ENCODE assay signal across 8 cellular contexts in the genomic region with DNA sequence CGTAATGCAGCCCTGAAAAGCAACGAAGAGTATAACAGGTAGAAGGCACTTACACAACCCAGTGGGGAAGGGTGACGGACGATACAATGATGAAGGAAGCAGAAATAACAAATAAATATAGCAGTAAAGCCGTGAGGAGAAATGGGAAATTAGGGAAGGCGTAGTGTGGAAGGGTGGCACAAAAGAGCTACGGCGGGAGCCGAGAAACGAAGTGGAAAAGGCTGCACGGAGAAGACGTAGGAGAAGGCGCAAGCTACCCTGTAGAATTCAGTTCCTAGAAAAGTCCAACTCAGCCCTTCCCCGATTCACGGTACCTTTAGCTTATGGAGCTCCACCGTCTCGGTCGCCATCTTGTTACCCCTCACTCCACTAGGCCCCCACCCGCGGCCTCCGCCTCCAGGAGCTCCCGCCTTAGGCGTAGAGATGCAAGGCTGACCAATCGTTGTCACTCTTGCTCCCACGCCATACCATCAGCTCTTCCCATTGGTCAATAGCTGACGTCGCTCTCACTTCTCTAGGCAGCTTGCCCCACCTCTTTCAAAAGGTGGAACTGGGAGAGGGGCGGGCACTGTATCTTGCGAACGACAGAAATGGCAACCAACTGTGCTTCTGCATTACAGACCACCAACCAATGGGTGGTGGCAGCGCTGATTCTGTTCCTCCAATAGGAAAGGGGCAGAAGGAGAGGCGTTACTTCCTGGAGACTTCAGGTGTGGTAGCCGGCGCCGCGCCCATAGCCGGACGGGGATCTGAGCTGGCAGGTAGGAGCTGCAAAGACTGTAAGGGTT. TPM values are rescaled to one million over a fixed set of nuclear protein-coding genes. Genes with fewer than 3 reads are reported as not detected.
A peak's percentile ranks its signal among the peaks of the same experiment; 100 is the strongest.
DNase-seq lines count a peak whose midpoint lies in the region; ATAC-seq and TF ChIP-seq lines count a peak whose summit lies in the region.

A gene with protein sequence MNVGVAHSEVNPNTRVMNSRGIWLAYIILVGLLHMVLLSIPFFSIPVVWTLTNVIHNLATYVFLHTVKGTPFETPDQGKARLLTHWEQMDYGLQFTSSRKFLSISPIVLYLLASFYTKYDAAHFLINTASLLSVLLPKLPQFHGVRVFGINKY (plus strand): TSS at position 690 of the 788 bp plus-strand sequence. CDS start 959 bp downstream, outside the sequence.
A gene with protein sequence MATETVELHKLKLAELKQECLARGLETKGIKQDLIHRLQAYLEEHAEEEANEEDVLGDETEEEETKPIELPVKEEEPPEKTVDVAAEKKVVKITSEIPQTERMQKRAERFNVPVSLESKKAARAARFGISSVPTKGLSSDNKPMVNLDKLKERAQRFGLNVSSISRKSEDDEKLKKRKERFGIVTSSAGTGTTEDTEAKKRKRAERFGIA (minus strand): TSS at position 373 of the 788 bp plus-strand sequence. CDS start 23 bp downstream, at position 350.

- H3K79me2 ChIP-seq in fibroblast of lung (ENCODE audit: control insufficient read depth, insufficient read depth, low read length) = peaks cover 64% of the 10 kb centered on the region

- no peaks in the 10 kb centered on the region for H3K9me3 Mint-ChIP-seq in naive B cell
- H3K9me3 Mint-ChIP-seq in stimulated activated memory B cell treated with anti-CD40 and anti-IgM and Interleukin-4, amounts not matched to agents 10 μg/mL and 1 μg/mL and 100 μg/mL, for 72 hours = no peaks in the 10 kb centered on the region

- peak; percentile 100 for DNase-seq in EL
- peak; percentile 100 for DNase-seq in H4 (ENCODE audit: low spot score)
- peak; percentile 100 for DNase-seq in LNCaP clone FGC (ENCODE audit: low read depth)
- DNase-seq in RPMI8226 = peak; percentile 99
- peak; percentile 84 to 91 for DNase-seq in activated T-helper 1 cell treated with anti-CD3 and anti-CD28 coated beads, Interleukin-2, amount 50 U/mL, for 16 hours (ENCODE audit: low read depth in 1 of 2, low spot score in 1 of 2)
- DNase-seq in fibroblast of lung (ENCODE audit: low read depth in 2 of 2) = peak; percentile 100
- peak; percentile 97 for DNase-seq in naive B cell

- peak; percentile 90 to 91 for ATAC-seq in naive B cell (ENCODE audit: low read depth in 2 of 2)
- peak; percentile 99 for ATAC-seq in stimulated activated memory B cell treated with anti-CD40 and anti-IgM and Interleukin-4, amounts not matched to agents 10 μg/mL and 1 μg/mL and 100 μg/mL, for 72 hours

- H3K36me3 Mint-ChIP-seq in naive B cell = peaks cover 6 to 16% of the 10 kb centered on the region in 2 donors
- H3K36me3 Mint-ChIP-seq in stimulated activated memory B cell treated with anti-CD40 and anti-IgM and Interleukin-4, amounts not matched to agents 10 μg/mL and 1 μg/mL and 100 μg/mL, for 72 hours = peaks cover 29% of the 10 kb centered on the region

- peak within 1 kb of the TSS; percentile 87 for H2AFZ ChIP-seq in fibroblast of lung (ENCODE audit: low read length)

- H3K27me3 ChIP-seq in fibroblast of lung (ENCODE audit: control insufficient read depth, insufficient read depth, low read length) = no peaks in the 10 kb centered on the region

- no peaks in the 10 kb centered on the region for H3K27me3 Mint-ChIP-seq in naive B cell
- no peaks in the 10 kb centered on the region for H3K27me3 Mint-ChIP-seq in stimulated activated memory B cell treated with anti-CD40 and anti-IgM and Interleukin-4, amounts not matched to agents 10 μg/mL and 1 μg/mL and 100 μg/mL, for 72 hours

- peaks cover 16 to 35% (median 29%) of the 10 kb centered on the region in 3 donors for H3K4me1 Mint-ChIP-seq in naive B cell
- H3K4me1 Mint-ChIP-seq in stimulated activated memory B cell treated with anti-CD40 and anti-IgM and Interleukin-4, amounts not matched to agents 10 μg/mL and 1 μg/mL and 100 μg/mL, for 72 hours = peaks cover 31% of the 10 kb centered on the region

- H3K36me3 ChIP-seq in fibroblast of lung (ENCODE audit: control insufficient read depth, insufficient read depth, low read length) = peaks cover 14% of the 10 kb centered on the region

- H3K9ac ChIP-seq in fibroblast of lung (ENCODE audit: insufficient read depth, low read length) = peak within 1 kb of the TSS; percentile 80

- H3K4me3 Mint-ChIP-seq in naive B cell = no peak within 1 kb of the TSS
- no peak within 1 kb of the TSS for H3K4me3 Mint-ChIP-seq in stimulated activated memory B cell treated with anti-CD40 and anti-IgM and Interleukin-4, amounts not matched to agents 10 μg/mL and 1 μg/mL and 100 μg/mL, for 72 hours

- TF ChIP-seq CTCF in LNCaP clone FGC (IDR thresholded peaks at IDR 0.05; ENCODE audit: control insufficient read depth, extremely low read depth, insufficient read depth) (no peak), fibroblast of lung (conservative IDR thresholded peaks at IDR 0.05 in 1 of 2, IDR thresholded peaks at IDR 0.05 in 1 of 2; ENCODE audit: low read depth in 1 of 2, low read length in 2 of 2) (no peak)

- H3K4me3 ChIP-seq in LNCaP clone FGC (ENCODE audit: low read depth, low read length) (peak within 1 kb of the TSS; percentile 83), fibroblast of lung (replicated peaks in 1 of 4; ENCODE audit: control extremely low read depth in 1 of 4, insufficient read depth in 1 of 4, low read depth in 3 of 4, low read length in 4 of 4) (peak within 1 kb of the TSS; percentile 85 to 100 (median 96))

- H3K4me2 ChIP-seq in fibroblast of lung (ENCODE audit: extremely low read depth, insufficient read depth, low read length) = peak within 1 kb of the TSS; percentile 92

- peaks cover 3% of the 10 kb centered on the region for H3K4me1 ChIP-seq in fibroblast of lung (ENCODE audit: control insufficient read depth, extremely low read depth, insufficient read depth, low read length)

- H3K9me3 ChIP-seq in fibroblast of lung (ENCODE audit: control insufficient read depth, insufficient read depth, low read depth, low read length) = no peaks in the 10 kb centered on the region

- peak within 1 kb of the TSS in 1 of 6 donors; percentile 54 for H3K27ac Mint-ChIP-seq in naive B cell
- H3K27ac Mint-ChIP-seq in stimulated activated memory B cell treated with anti-CD40 and anti-IgM and Interleukin-4, amounts not matched to agents 10 μg/mL and 1 μg/mL and 100 μg/mL, for 72 hours = no peak within 1 kb of the TSS

- H3K27ac ChIP-seq in fibroblast of lung (ENCODE audit: insufficient read depth, low read length) = peak within 1 kb of the TSS; percentile 91

- peaks cover 2% of the 10 kb centered on the region for H4K20me1 ChIP-seq in fibroblast of lung (ENCODE audit: control insufficient read depth, extremely low read depth, insufficient read depth, low read length)

RNA-seq across cellular contexts. Expression of the first gene that starts in this region (rescaled TPM):
- 35.9 and 37.2 TPM in 2 replicates for total RNA-seq in H4 (2014; rRNA removed; shearing (Covaris generic))
- total RNA-seq in fibroblast of lung = 15.7 and 26.9 TPM in 2 replicates
- polyA plus RNA-seq in fibroblast of lung (54.5 and 60.6 TPM in 2 replicates), naive B cell (ENCODE audit: low read depth in 6 of 6) (100 to 1,000 TPM in 3 of 6 donors, 10 to 100 TPM in 3; 73.9 to 114 (median 98.1) TPM)
- polyA plus RNA-seq in fibroblast of lung (2012) = 77.1 and 86.5 TPM in 2 replicates
- polyA minus RNA-seq in fibroblast of lung (ENCODE audit: low replicate concordance) = 126 and 177 TPM in 2 replicates

RNA-seq across cellular contexts. Expression of the second gene that starts in this region (rescaled TPM):
- total RNA-seq in H4 (2014; rRNA removed; shearing (Covaris generic)) = 131 and 170 TPM in 2 replicates
- 83.0 and 88.5 TPM in 2 replicates for total RNA-seq in fibroblast of lung
- 172 and 183 TPM in 2 replicates for polyA plus RNA-seq in fibroblast of lung
- 129 and 130 TPM in 2 replicates for polyA plus RNA-seq in fibroblast of lung (2012)
- 4.5 and 10.6 TPM in 2 replicates for polyA minus RNA-seq in fibroblast of lung (ENCODE audit: low replicate concordance)
- 100 to 1,000 TPM in 4 of 6 donors, 10 to 100 TPM in 2; 92.8 to 128 (median 106) TPM for polyA plus RNA-seq in naive B cell (ENCODE audit: low read depth in 6 of 6)

Comparison
In these comparisons a context has a peak if more than half of its experiments do, and no peak if none do; other contexts are left out.
1. Peak in every context shown above with its lines: DNase-seq, ATAC-seq, H3K4me3 ChIP-seq and H3K27ac ChIP-seq.